ENCODE assay signal across 29 cellular contexts in the genomic region with DNA sequence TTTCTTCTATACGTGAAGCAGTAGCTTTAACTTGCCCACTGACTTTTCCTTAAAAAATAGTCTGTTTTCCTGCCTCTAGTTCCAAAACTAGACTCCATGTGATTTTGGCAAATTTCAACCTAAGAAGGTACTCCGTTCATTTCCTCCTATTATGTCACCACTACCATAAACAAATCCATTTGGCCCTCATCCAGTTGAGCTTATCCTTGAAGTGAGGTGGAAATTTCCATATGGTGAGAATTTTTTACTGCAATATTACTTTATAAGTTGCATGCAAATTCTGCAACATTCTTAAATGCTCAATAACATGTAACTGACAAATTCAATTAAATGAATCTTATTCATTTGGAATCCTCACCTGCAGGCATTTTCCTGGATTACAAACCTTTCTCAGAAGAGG. TPM values are rescaled to one million over a fixed set of nuclear protein-coding genes. Genes with fewer than 3 reads are reported as not detected.
A peak's percentile ranks its signal among the peaks of the same experiment; 100 is the strongest.
DNase-seq lines count a peak whose midpoint lies in the region; ATAC-seq, FAIRE-seq and TF ChIP-seq lines count a peak whose summit lies in the region.
"Had no signal": no experiment of that assay in that cellular context is flagged by ENCODE, and none has a peak within 500 bp of the region (broad histone marks: within the 10 kb centered on the region; RNA-seq: fewer than 3 reads in every experiment).

No MANE protein-coding gene starts in this region.

- no peak overlapping the region for H3K27ac Mint-ChIP-seq in GM23338
- H3K27ac Mint-ChIP-seq in neural crest cell (ENCODE audit: unreplicated experiment): peak overlapping the region; percentile 43
- H3K27ac Mint-ChIP-seq: activated naive CD8-positive, alpha-beta T cell treated with anti-CD3 and anti-CD28 coated beads for 36 hours; dendritic cell treated with granulocyte-macrophage colony-stimulating factor and Interleukin-4, amounts not matched to agents 40 ng/mL and 50 ng/mL, for 4 days; HFFc6; naive thymus-derived CD4-positive, alpha-beta T cell; stimulated activated naive CD8-positive, alpha-beta T cell treated with anti-CD3 and anti-CD28 coated beads, Interleukin-15, amount 100 ng/mL, for 72 hours had no signal

- DNase-seq in GM23338 (ENCODE audit: low spot score): no peak
- DNase-seq in LNCaP clone FGC (ENCODE audit: low read depth): peak; percentile 50
- no peak for DNase-seq in K562 (ENCODE audit: extremely low read depth in 1 of 4, low spot score in 3 of 4)
- no peak for DNase-seq in neural crest cell (ENCODE audit: low read depth, low spot score)
- DNase-seq in stimulated activated CD8-positive, alpha-beta memory T cell treated with anti-CD3 and anti-CD28 coated beads, Interleukin-4, amount 100 ng/mL, for 48 hours: no peak
- DNase-seq in NCI-H1436 (lab: John Stamatoyannopoulos, UW): no peak
- no peak for DNase-seq in AG08395 (ENCODE audit: low spot score)
- DNase-seq: activated CD4-positive, alpha-beta T cell treated with anti-CD3 and anti-CD28 coated beads for 4 hours; activated CD8-positive, alpha-beta memory T cell treated with anti-CD3 and anti-CD28 coated beads for 24 hours; activated effector memory CD4-positive, alpha-beta T cell treated with anti-CD3 and anti-CD28 coated beads, Interleukin-2, amount 50 U/mL, for 16 hours; activated naive CD8-positive, alpha-beta T cell treated with anti-CD3 and anti-CD28 coated beads for 36 hours; activated T-cell treated with anti-CD3 and anti-CD28 coated beads, Interleukin-2, amount 50 U/mL, for 1 hour; aorta; EL; GM23248; HFFc6; islet precursor cell; left ventricle myocardium superior; naive thymus-derived CD4-positive, alpha-beta T cell; NCI-H1092 treated with DMSO at 0.1 percent for 48 hours; NCI-H2029; NCI-H345; nucleus accumbens; stimulated activated naive CD8-positive, alpha-beta T cell treated with anti-CD3 and anti-CD28 coated beads, Interleukin-15, amount 100 ng/mL, for 72 hours had no signal

- CTCF ChIA-PET in K562 (lab: Yijun Ruan, JAX; ENCODE audit: low intra/inter-chr PET ratio): no interaction called here

- no peaks in the 10 kb centered on the region for H3K27me3 ChIP-seq in GM23338 (ENCODE audit: insufficient read depth)
- no peaks in the 10 kb centered on the region for H3K27me3 ChIP-seq in K562 (ENCODE audit: control insufficient read depth in 2 of 2, insufficient read depth in 2 of 2, low read length in 2 of 2)

- TF ChIP-seq POLR2A in K562 (conservative IDR thresholded peaks at IDR 0.05): no peak

- H3K4me2 ChIP-seq in GM23338 (no peak overlapping the region), K562 (ENCODE audit: insufficient read depth, low read length) (no peak overlapping the region)

- H2AFZ ChIP-seq in GM23338 (peak overlapping the region; percentile 34; the same call in 1 of the 2 replicates), K562 (ENCODE audit: low read depth, low read length) (peak overlapping the region; percentile 89)
- H2AFZ ChIP-seq: GM23248 had no signal

- H3K27ac ChIP-seq in GM23338 (ENCODE audit: low read depth): no peak overlapping the region
- H3K27ac ChIP-seq in K562 (ENCODE audit: extremely low read depth, low read depth, low read length): no peak overlapping the region
- H3K27ac ChIP-seq: GM23248, HL-60 had no signal

- no peaks in the 10 kb centered on the region; the same call in 2 of the 3 replicates for H3K36me3 Mint-ChIP-seq in GM23338 (ENCODE audit: low read depth)
- H3K36me3 Mint-ChIP-seq in neural crest cell (ENCODE audit: low read depth): no peaks in the 10 kb centered on the region
- H3K36me3 Mint-ChIP-seq: activated naive CD8-positive, alpha-beta T cell treated with anti-CD3 and anti-CD28 coated beads for 36 hours; mesothelial cell of epicardium had no signal

- intact Hi-C loops in K562 (cut with micrococcal nuclease): loop anchor here (10.0 kb wide), 1 partner anchor 231 kb away; no protein-coding TSS in a partner anchor

- H3K4me1 ChIP-seq in GM23338 (ENCODE audit: insufficient read depth) (peaks cover 18% of the 10 kb centered on the region), K562 (replicated peaks in 1 of 2; ENCODE audit: control insufficient read depth in 2 of 2, insufficient read depth in 2 of 2, low read length in 2 of 2) (peaks cover 6 to 20% of the 10 kb centered on the region in 2 experiments; a peak in 4 of 5 replicates)

- H3K9me2 ChIP-seq in GM23338 (ENCODE audit: insufficient read depth): no peaks in the 10 kb centered on the region

- H3K9me1 ChIP-seq in K562 (ENCODE audit: control insufficient read depth, insufficient read depth, low read length): no peaks in the 10 kb centered on the region

- H3K9me3 Mint-ChIP-seq in GM23338 (no peaks in the 10 kb centered on the region; the same call in 2 of the 3 replicates), neural crest cell (no peaks in the 10 kb centered on the region)
- H3K9me3 Mint-ChIP-seq: activated naive CD8-positive, alpha-beta T cell treated with anti-CD3 and anti-CD28 coated beads for 36 hours; dendritic cell treated with granulocyte-macrophage colony-stimulating factor and Interleukin-4, amounts not matched to agents 40 ng/mL and 50 ng/mL, for 4 days; HFFc6; naive thymus-derived CD4-positive, alpha-beta T cell; stimulated activated naive CD8-positive, alpha-beta T cell treated with anti-CD3 and anti-CD28 coated beads, Interleukin-15, amount 100 ng/mL, for 72 hours had no signal

- in situ Hi-C loops in K562 (cut with MboI): no loop called here

- H4K20me1 ChIP-seq in GM23338 (replicated peaks; ENCODE audit: insufficient read depth) (no peaks in the 10 kb centered on the region), K562 (replicated peaks; ENCODE audit: control insufficient read depth, insufficient read depth, low read length) (no peaks in the 10 kb centered on the region)

- H3K27me3 Mint-ChIP-seq in GM23338 (ENCODE audit: insufficient read depth, low read depth, poor library complexity) (peaks cover 3% of the 10 kb centered on the region), neural crest cell (ENCODE audit: low read depth) (no peaks in the 10 kb centered on the region)

- H3K9ac ChIP-seq in K562 (ENCODE audit: insufficient read depth in 1 of 2, low read depth in 2 of 2, low read length in 2 of 2): peak overlapping the region in 1 of 2 experiments; percentile 9; a peak in 2 of 4 replicates
- H3K9ac ChIP-seq: GM23248 had no signal

- H3F3A ChIP-seq in GM23338 (replicated peaks; ENCODE audit: low read depth): peaks cover 4% of the 10 kb centered on the region

- 2% methylated on average over 2 of the region's 2 CpGs for WGBS in K562 (ENCODE audit: insufficient coverage, low coverage, missing lambda C conversion rate)

- H3K9me3 ChIP-seq in K562 (replicated peaks; ENCODE audit: control insufficient read depth, insufficient read depth, low read depth, low read length): no peaks in the 10 kb centered on the region

- TF ChIP-seq RAD21 in K562 (CRISPR knock-in tag; conservative IDR thresholded peaks at IDR 0.05 in 1 of 2, IDR thresholded peaks at IDR 0.05 in 1 of 2): no peak

- ATAC-seq in GM23338 (no peak), K562 (no peak)
- ATAC-seq: left ventricle myocardium superior; naive thymus-derived CD4-positive, alpha-beta T cell; stimulated activated naive CD8-positive, alpha-beta T cell treated with anti-CD3 and anti-CD28 coated beads, Interleukin-15, amount 100 ng/mL, for 72 hours had no signal

- TF ChIP-seq CTCF in GM23338 (conservative IDR thresholded peaks at IDR 0.05; ENCODE audit: low read depth in 2 of 2): no peak
- TF ChIP-seq CTCF in LNCaP clone FGC (IDR thresholded peaks at IDR 0.05; ENCODE audit: control insufficient read depth, extremely low read depth, insufficient read depth): no peak
- TF ChIP-seq CTCF in K562 (IDR thresholded peaks at IDR 0.05 in 2 of 3, conservative IDR thresholded peaks at IDR 0.05 in 1 of 3; ENCODE audit: insufficient read depth in 2 of 3, low read depth in 1 of 3, low read length in 3 of 3): no peak
- no peak for TF ChIP-seq CTCF in neural crest cell (conservative IDR thresholded peaks at IDR 0.05)

- no peak overlapping the region for H3K4me3 Mint-ChIP-seq in GM23338
- no peak overlapping the region for H3K4me3 Mint-ChIP-seq in neural crest cell
- H3K4me3 Mint-ChIP-seq: activated naive CD8-positive, alpha-beta T cell treated with anti-CD3 and anti-CD28 coated beads for 36 hours; dendritic cell treated with granulocyte-macrophage colony-stimulating factor and Interleukin-4, amounts not matched to agents 40 ng/mL and 50 ng/mL, for 4 days; HFFc6; mesothelial cell of epicardium; naive thymus-derived CD4-positive, alpha-beta T cell; stimulated activated naive CD8-positive, alpha-beta T cell treated with anti-CD3 and anti-CD28 coated beads, Interleukin-15, amount 100 ng/mL, for 72 hours had no signal

- H3K4me3 ChIP-seq in GM23338 (no peak overlapping the region), LNCaP clone FGC (ENCODE audit: low read depth, low read length) (no peak overlapping the region), K562 (no peak overlapping the region)
- H3K4me3 ChIP-seq: GM23248 had no signal

- POLR2A ChIA-PET in K562 (lab: Yijun Ruan, JAX): interaction anchor here (0.7 to 1.2 kb wide), 2 partner anchors 9 to 10 kb away, joined by 3 to 4 read pairs; no protein-coding TSS in a partner anchor

- BruUV-seq in K562 (replicated peaks; lab: Mats Ljungman, UMichigan): no TSS peak

- H3K79me2 ChIP-seq in GM23338 (replicated peaks; ENCODE audit: insufficient read depth): no peaks in the 10 kb centered on the region
- no peaks in the 10 kb centered on the region for H3K79me2 ChIP-seq in K562 (ENCODE audit: control insufficient read depth, insufficient read depth, low read length)

- H3K36me3 ChIP-seq in GM23338 (ENCODE audit: insufficient read depth) (no peaks in the 10 kb centered on the region), K562 (ENCODE audit: control insufficient read depth, insufficient read depth, low read length) (no peaks in the 10 kb centered on the region)

- no peak for TF ChIP-seq EP300 in K562 (IDR thresholded peaks at IDR 0.05; ENCODE audit: low read length)

- H3K4me1 Mint-ChIP-seq in GM23338: peaks cover 16% of the 10 kb centered on the region
- H3K4me1 Mint-ChIP-seq in neural crest cell: peaks cover 10% of the 10 kb centered on the region

- no peak for FAIRE-seq in K562 (lab: Jason Lieb, UNC)
- FAIRE-seq: GM12892 had no signal

RNA-seq across cellular contexts. Expression of gene LHFPL2, which starts 5.4 kb away (rescaled TPM):
- total RNA-seq in GM23338 (2014; rRNA removed; shearing (Covaris generic)): 49.4 and 50.8 TPM in 2 replicates
- polyA plus RNA-seq in GM23338 (2016; fragmentation: Nextera tagmentation; extraction: Ambion mirVana) (8.8 and 10.6 TPM in 2 replicates), K562 (2011; rRNA removed) (1.9 and 4.6 TPM in 2 replicates), K562 (2014; fragmentation: Illumina TruSeq; extraction: Trizol) (4.8 and 5.6 TPM in 2 replicates), K562 (2014; fragmentation: Nextera tagmentation; extraction: Ambion mirVana) (1 to 10 TPM; 1.0 to 1.6 TPM), K562 (2014; rRNA removed) (3.7 TPM in 2 replicates)
- total RNA-seq in K562 (2011; cell fraction: chromatin; rRNA removed; ENCODE audit: low replicate concordance): 9.1 and 15.2 TPM in 2 replicates
- total RNA-seq in K562 (2011; cell fraction: nucleolus; rRNA removed): 7.2 and 7.5 TPM in 2 replicates
- 8.7 and 12.7 TPM in 2 replicates for total RNA-seq in K562 (2011; cell fraction: nucleoplasm; rRNA removed)
- total RNA-seq in K562 (2014; rRNA removed) (4.1 and 5.2 TPM in 2 replicates), K562 (2014; rRNA removed; fragmentation: Illumina TruSeq; extraction: Trizol) (6.4 and 6.6 TPM in 2 replicates), K562 (2015; rRNA removed; fragmentation: Illumina TruSeq; extraction: Trizol) (5.1 and 5.2 TPM in 2 replicates), K562 (2021) (6.6 TPM in 2 replicates), neural crest cell (14.4 and 15.0 TPM in 2 replicates)
- 1.6 and 3.6 TPM in 2 replicates for polyA plus RNA-seq in K562 (2011; cell fraction: cytosol; rRNA removed)
- 1.8 and 5.6 TPM in 2 replicates for polyA plus RNA-seq in K562 (2011; cell fraction: nucleus; rRNA removed)
- 3.7 and 6.0 TPM in 2 replicates for polyA plus RNA-seq in K562 (2012)
- 6.7 and 11.2 TPM in 2 replicates for polyA minus RNA-seq in K562 (2011; rRNA and poly(A)+ RNA removed)
- polyA minus RNA-seq in K562 (2011; cell fraction: cytosol; rRNA and poly(A)+ RNA removed): 5.9 and 9.2 TPM in 2 replicates
- 6.6 and 7.4 TPM in 2 replicates for polyA minus RNA-seq in K562 (2011; cell fraction: nucleus; rRNA and poly(A)+ RNA removed)
- total RNA-seq: T-helper 2 cell treated with Interferon-gamma antibody and Interleukin-4, amounts not matched to agents 100 ng/mL and 5 ng/mL, for 36 hours had no signal
